In the genomic region with DNA sequence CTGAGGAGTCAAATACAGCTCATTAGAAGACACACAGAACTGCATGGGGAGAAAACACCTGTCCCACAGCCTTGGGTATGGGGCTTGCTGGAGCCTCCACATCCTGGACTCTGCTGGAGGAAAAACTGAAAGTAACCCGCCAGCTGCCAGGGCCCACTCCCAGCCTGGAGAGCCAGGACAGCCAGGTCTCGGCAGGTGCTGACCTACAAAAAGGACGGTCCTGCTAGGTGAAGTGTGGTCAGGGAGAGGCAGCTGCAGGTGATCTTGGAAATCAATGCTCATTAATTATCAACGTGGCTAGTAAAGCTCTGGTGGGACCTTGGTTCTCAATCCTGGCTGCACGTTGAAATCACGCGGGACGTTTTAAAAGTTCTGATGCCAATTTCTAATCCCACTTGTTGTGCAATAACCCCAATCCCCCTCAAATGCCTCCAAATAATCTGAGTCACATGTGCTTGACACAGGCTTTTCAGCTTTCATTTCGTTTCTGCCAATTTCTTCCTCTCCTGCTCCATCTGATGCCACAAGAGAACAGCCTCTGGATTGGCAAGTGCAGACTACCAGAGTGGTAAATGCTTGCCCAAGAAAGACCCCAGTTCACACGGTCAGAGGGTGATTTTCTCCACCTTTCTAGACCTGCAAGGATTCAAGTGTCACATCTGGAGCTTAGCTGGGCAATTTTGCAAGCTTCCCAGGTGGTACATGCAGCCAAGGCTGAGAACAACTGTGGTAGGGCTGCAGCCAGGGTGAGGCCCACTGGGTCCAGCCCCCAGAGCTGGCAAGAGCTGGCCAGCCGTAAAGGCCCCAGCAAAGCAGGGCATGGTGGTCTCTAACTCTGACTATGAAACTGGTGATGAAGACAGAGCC, we compare ENCODE assay signal across 18 cellular contexts.
"Had no signal": no experiment of that assay in that cellular context is flagged by ENCODE, and none has a peak within 500 bp of the region (broad histone marks: within the 10 kb centered on the region; RNA-seq: fewer than 3 reads in every experiment).

No MANE protein-coding gene starts in this region.

- H3K4me3 ChIP-seq: ascending aorta, colonic mucosa, gastroesophageal sphincter, mucosa of descending colon, thyroid gland had no signal

- DNase-seq: activated CD4-positive, alpha-beta T cell treated with anti-CD3 and anti-CD28 coated beads, Interleukin-2, amount 10 ng/mL, durations not matched to agents 7 days and 5 days; activated CD4-positive, CD25-positive, alpha-beta regulatory T cell treated with anti-CD3 and anti-CD28 coated beads, Interleukin-2, amount 50 U/mL, for 72 hours; activated CD8-positive, alpha-beta T cell treated with anti-CD3 and anti-CD28 coated beads for 36 hours; brain microvascular endothelial cell; colonic mucosa; endodermal cell; hypothalamus; mesenchymal stem cell; mucosa of descending colon; naive B cell; occipital lobe; stimulated activated CD4-positive, alpha-beta T cell treated with anti-CD3 and anti-CD28 coated beads, Interleukin-2, amount 100 ng/mL, for 48 hours; stimulated activated naive CD4-positive, alpha-beta T cell treated with Interleukin-2 at 50 U/mL for 16 hours; thyroid gland had no signal

- H3K36me3 ChIP-seq: ascending aorta, brain microvascular endothelial cell, colonic mucosa, gastroesophageal sphincter, thyroid gland had no signal

- H3K4me1 ChIP-seq: ascending aorta, colonic mucosa, gastroesophageal sphincter, thyroid gland had no signal

- H3K27ac ChIP-seq: ascending aorta, brain microvascular endothelial cell, colonic mucosa, gastroesophageal sphincter, thyroid gland, VCaP had no signal

- H3K27me3 ChIP-seq: ascending aorta, brain microvascular endothelial cell, colonic mucosa, gastroesophageal sphincter, thyroid gland had no signal

- H3K9me3 ChIP-seq: ascending aorta, colonic mucosa, gastroesophageal sphincter, mucosa of descending colon, thyroid gland had no signal

- ATAC-seq: activated CD8-positive, alpha-beta T cell treated with anti-CD3 and anti-CD28 coated beads for 36 hours; activated naive CD4-positive, alpha-beta T cell treated with anti-CD3 and anti-CD28 coated beads, Interleukin-2, amount 50 U/mL, for 72 hours; gastroesophageal sphincter; mucosa of descending colon had no signal
